Comparison of ENCODE assay signal across 21 cellular contexts in genomic region chr16:78443300-78443604, GRCh38.
DNase-seq lines count a peak whose midpoint lies in the region; ATAC-seq, FAIRE-seq and TF ChIP-seq lines count a peak whose summit lies in the region.
"Had no signal": no experiment of that assay in that cellular context is flagged by ENCODE, and none has a peak within 500 bp of the region (broad histone marks: within the 10 kb centered on the region; RNA-seq: fewer than 3 reads in every experiment).

No MANE protein-coding gene starts in this region.

- no peak overlapping the region for H3K4me3 ChIP-seq in Loucy (ENCODE audit: low read length, poor library complexity, severe bottlenecking)
- H3K4me3 ChIP-seq in astrocyte (ENCODE audit: insufficient read depth, low read depth, low read length) = no peak overlapping the region
- no peak overlapping the region for H3K4me3 ChIP-seq in left lung
- H3K4me3 ChIP-seq in subcutaneous abdominal adipose tissue (ENCODE audit: low read depth in 1 of 5, low read length in 5 of 5) = peak overlapping the region in 1 of 5 donors; percentile 37
- H3K4me3 ChIP-seq: lung, right atrium auricular region had no signal

- H3K79me2 ChIP-seq in Loucy (ENCODE audit: insufficient read depth, low read length) (no peaks in the 10 kb centered on the region), astrocyte (ENCODE audit: insufficient read depth, low read length) (no peaks in the 10 kb centered on the region)

- H3K27me3 Mint-ChIP-seq in astrocyte (ENCODE audit: low read depth, unreplicated experiment) = no peaks in the 10 kb centered on the region
- H3K27me3 Mint-ChIP-seq: activated CD8-positive, alpha-beta T cell treated with anti-CD3 and anti-CD28 coated beads for 36 hours; CD4-positive, alpha-beta T cell; IgD-negative memory B cell had no signal

- no peak overlapping the region for H3K4me3 Mint-ChIP-seq in astrocyte (ENCODE audit: unreplicated experiment)
- H3K4me3 Mint-ChIP-seq: activated CD8-positive, alpha-beta T cell treated with anti-CD3 and anti-CD28 coated beads for 36 hours; CD4-positive, alpha-beta T cell; IgD-negative memory B cell had no signal

- no peaks in the 10 kb centered on the region for H4K20me1 ChIP-seq in Loucy (ENCODE audit: insufficient read depth, low read length, poor library complexity, severe bottlenecking)
- H4K20me1 ChIP-seq in astrocyte (ENCODE audit: insufficient read depth, low read length) = no peaks in the 10 kb centered on the region

- H3K36me3 ChIP-seq in Loucy (ENCODE audit: insufficient read depth, low read length) = no peaks in the 10 kb centered on the region
- H3K36me3 ChIP-seq in astrocyte (ENCODE audit: insufficient read depth, low read length) = no peaks in the 10 kb centered on the region
- H3K36me3 ChIP-seq in left lung = no peaks in the 10 kb centered on the region
- no peaks in the 10 kb centered on the region for H3K36me3 ChIP-seq in subcutaneous abdominal adipose tissue (ENCODE audit: control insufficient read depth in 5 of 5, insufficient read depth in 5 of 5, low read length in 5 of 5)
- H3K36me3 ChIP-seq: right atrium auricular region had no signal

- FAIRE-seq in astrocyte (lab: Jason Lieb, UNC) = no peak
- FAIRE-seq: islet of Langerhans had no signal

- no peaks in the 10 kb centered on the region for H3K4me1 Mint-ChIP-seq in astrocyte (ENCODE audit: low read depth, unreplicated experiment)
- H3K4me1 Mint-ChIP-seq: IgD-negative memory B cell had no signal

- H3K9me3 ChIP-seq in Loucy (ENCODE audit: insufficient read depth, low read depth, low read length) (no peaks in the 10 kb centered on the region), astrocyte (ENCODE audit: insufficient read depth, low read depth, low read length) (no peaks in the 10 kb centered on the region), left lung (no peaks in the 10 kb centered on the region), subcutaneous abdominal adipose tissue (ENCODE audit: control insufficient read depth in 5 of 5, low read length in 5 of 5) (no peaks in the 10 kb centered on the region)
- H3K9me3 ChIP-seq: right atrium auricular region had no signal

- no peak for DNase-seq in astrocyte (ENCODE audit: low read depth)
- DNase-seq in left lung = no peak
- no peak for DNase-seq in KBM-7
- no peak for DNase-seq in activated gamma-delta T cell (lab: John Stamatoyannopoulos, UW)
- DNase-seq: activated CD8-positive, alpha-beta T cell treated with anti-CD3 and anti-CD28 coated beads for 36 hours; activated naive CD4-positive, alpha-beta T cell treated with Interleukin-2 at 50 U/mL for 16 hours; caudate nucleus; CD4-positive, alpha-beta T cell; foreskin fibroblast; NCI-H2029 treated with DMSO at 0.1 percent for 48 hours; NCI-H510A; NK-92 treated with Interleukin-12 subunit alpha and Interleukin-12 subunit beta, amount 100 ng/mL, for 24 hours had no signal

- H3K4me2 ChIP-seq in Loucy (ENCODE audit: low read depth, low read length, poor library complexity, severe bottlenecking) = peak overlapping the region; percentile 29
- H3K4me2 ChIP-seq in astrocyte (ENCODE audit: low read length) = peak overlapping the region; percentile 30

- in situ Hi-C loops in KBM-7 (cut with MboI; ENCODE audit: low pct_unique_long_range_greater_than_20kb, low sequenced_read_pairs) = no loop called here

- peak overlapping the region; percentile 65; the same call in 1 of the 2 replicates for H2AFZ ChIP-seq in Loucy (ENCODE audit: low read length)
- H2AFZ ChIP-seq in astrocyte (ENCODE audit: low read depth, low read length) = no peak overlapping the region

- peak overlapping the region; percentile 31 for H3K9ac ChIP-seq in Loucy (ENCODE audit: low read depth, low read length, poor library complexity, severe bottlenecking)
- H3K9ac ChIP-seq in astrocyte (ENCODE audit: low read length) = no peak overlapping the region
- H3K9ac ChIP-seq in subcutaneous abdominal adipose tissue (ENCODE audit: low read length in 5 of 5) = peak overlapping the region in 1 of 5 donors; percentile 37

- no peaks in the 10 kb centered on the region for H3F3A ChIP-seq in Loucy (ENCODE audit: low read depth)

- no peaks in the 10 kb centered on the region for H3K9me3 Mint-ChIP-seq in astrocyte (ENCODE audit: unreplicated experiment)
- H3K9me3 Mint-ChIP-seq: activated CD8-positive, alpha-beta T cell treated with anti-CD3 and anti-CD28 coated beads for 36 hours; CD4-positive, alpha-beta T cell had no signal

- no peak overlapping the region for H3K27ac Mint-ChIP-seq in astrocyte (ENCODE audit: unreplicated experiment)
- H3K27ac Mint-ChIP-seq: activated CD8-positive, alpha-beta T cell treated with anti-CD3 and anti-CD28 coated beads for 36 hours; CD4-positive, alpha-beta T cell; IgD-negative memory B cell had no signal

- TF ChIP-seq CTCF in Loucy (conservative IDR thresholded peaks at IDR 0.05; ENCODE audit: low read length) = no peak
- no peak for TF ChIP-seq CTCF in astrocyte (IDR thresholded peaks at IDR 0.05; ENCODE audit: insufficient read depth, low read depth, low read length)
- no peak for TF ChIP-seq CTCF in left lung (IDR thresholded peaks at IDR 0.05)

- ATAC-seq in left lung = no peak
- no peak for ATAC-seq in HG03571 (IDR thresholded peaks at IDR 0.05; ENCODE audit: unreplicated experiment)
- ATAC-seq: activated CD8-positive, alpha-beta T cell treated with anti-CD3 and anti-CD28 coated beads for 36 hours had no signal

- H3K4me1 ChIP-seq in Loucy (ENCODE audit: insufficient read depth, low read length, poor library complexity, severe bottlenecking) (peaks cover 27% of the 10 kb centered on the region), astrocyte (ENCODE audit: insufficient read depth, low read length) (no peaks in the 10 kb centered on the region), left lung (no peaks in the 10 kb centered on the region), subcutaneous abdominal adipose tissue (ENCODE audit: control insufficient read depth in 5 of 5, insufficient read depth in 5 of 5, low read length in 5 of 5) (peaks cover 0 to 13% (median 6%) of the 10 kb centered on the region in 5 donors)
- H3K4me1 ChIP-seq: right atrium auricular region had no signal

- H3K27me3 ChIP-seq in Loucy (ENCODE audit: insufficient read depth, low read length, poor library complexity, severe bottlenecking) (no peaks in the 10 kb centered on the region), astrocyte (ENCODE audit: insufficient read depth, low read length) (no peaks in the 10 kb centered on the region), left lung (no peaks in the 10 kb centered on the region), subcutaneous abdominal adipose tissue (ENCODE audit: control insufficient read depth in 5 of 5, insufficient read depth in 4 of 5, low read length in 5 of 5) (no peaks in the 10 kb centered on the region)
- H3K27me3 ChIP-seq: right atrium auricular region had no signal

- no peak overlapping the region for H3K27ac ChIP-seq in astrocyte (ENCODE audit: low read depth, low read length)
- peak overlapping the region; percentile 16 to 33 for H3K27ac ChIP-seq in left lung
- H3K27ac ChIP-seq in subcutaneous abdominal adipose tissue (ENCODE audit: low read depth, low read length) = peak overlapping the region; percentile 63
- H3K27ac ChIP-seq: epithelial cell of prostate, HL-60 had no signal

- intact Hi-C loops in left lung (cut with DNase I) = no loop called here

- H3K36me3 Mint-ChIP-seq in astrocyte (ENCODE audit: low read depth, unreplicated experiment) = no peaks in the 10 kb centered on the region

- H3K9me2 ChIP-seq in Loucy (replicated peaks; ENCODE audit: low read depth, low read length) = no peaks in the 10 kb centered on the region
